In genomic region chr7:27901028-27901760, GRCh38 we compare ENCODE assay signal across 8 cellular contexts.
DNase-seq lines count a peak whose midpoint lies in the region; ATAC-seq lines count a peak whose summit lies in the region.

No MANE protein-coding gene starts in this region.

- ATAC-seq in GM21423 (IDR thresholded peaks at IDR 0.05; ENCODE audit: unreplicated experiment) (peak; percentile 86), memory B cell (ENCODE audit: low read depth) (peak; percentile 92)

- H3K4me1 Mint-ChIP-seq in IgD-negative memory B cell (peaks cover 27 to 40% (median 29%) of the 10 kb centered on the region in 3 donors), memory B cell (peaks cover 37% of the 10 kb centered on the region)
- H3K4me1 Mint-ChIP-seq in activated naive CD8-positive, alpha-beta T cell treated with anti-CD3 and anti-CD28 coated beads for 36 hours = peaks cover 31% of the 10 kb centered on the region

- DNase-seq in activated naive CD8-positive, alpha-beta T cell treated with anti-CD3 and anti-CD28 coated beads for 36 hours = no peak
- DNase-seq in memory B cell (ENCODE audit: low spot score in 2 of 2) (peak in 1 of 2 donors; percentile 24), activated gamma-delta T cell treated with Interleukin-2 at 50 U/mL for 16 hours (no peak), NCI-H345 (lab: John Stamatoyannopoulos, UW) (no peak), GF-D8 (lab: John Stamatoyannopoulos, UW) (no peak)

- no peaks in the 10 kb centered on the region for H3K27me3 Mint-ChIP-seq in IgD-negative memory B cell
- H3K27me3 Mint-ChIP-seq in activated naive CD8-positive, alpha-beta T cell treated with anti-CD3 and anti-CD28 coated beads for 36 hours = no peaks in the 10 kb centered on the region
- no peaks in the 10 kb centered on the region for H3K27me3 Mint-ChIP-seq in memory B cell

- H3K4me3 Mint-ChIP-seq in IgD-negative memory B cell (peak overlapping the region; percentile 34 to 80 (median 67)), memory B cell (peak overlapping the region; percentile 24)
- no peak overlapping the region for H3K4me3 Mint-ChIP-seq in activated naive CD8-positive, alpha-beta T cell treated with anti-CD3 and anti-CD28 coated beads for 36 hours

- H3K4me3 ChIP-seq in GM08714 (ENCODE audit: low read length) = peak overlapping the region; percentile 20; the same call in 1 of the 2 replicates

- peak overlapping the region; percentile 82 to 93 (median 85) for H3K27ac Mint-ChIP-seq in IgD-negative memory B cell
- peak overlapping the region; percentile 17 for H3K27ac Mint-ChIP-seq in activated naive CD8-positive, alpha-beta T cell treated with anti-CD3 and anti-CD28 coated beads for 36 hours
- peak overlapping the region; percentile 86 for H3K27ac Mint-ChIP-seq in memory B cell

- H3K36me3 Mint-ChIP-seq in IgD-negative memory B cell (peaks cover 8% of the 10 kb centered on the region), memory B cell (peaks cover 5% of the 10 kb centered on the region)
- no peaks in the 10 kb centered on the region for H3K36me3 Mint-ChIP-seq in activated naive CD8-positive, alpha-beta T cell treated with anti-CD3 and anti-CD28 coated beads for 36 hours

- H3K9me3 Mint-ChIP-seq in IgD-negative memory B cell (no peaks in the 10 kb centered on the region), memory B cell (no peaks in the 10 kb centered on the region)
- no peaks in the 10 kb centered on the region for H3K9me3 Mint-ChIP-seq in activated naive CD8-positive, alpha-beta T cell treated with anti-CD3 and anti-CD28 coated beads for 36 hours

Comparison
In these comparisons a context has a peak if more than half of its experiments do, and no peak if none do; other contexts are left out.
1. H3K27ac Mint-ChIP-seq: peak in every context shown above with its lines; median percentile 86 in memory B cell; 85 in IgD-negative memory B cell; 17 in activated naive CD8-positive, alpha-beta T cell treated with anti-CD3 and anti-CD28 coated beads for 36 hours.